Comparison of ENCODE assay signal across 32 cellular contexts in genomic region chr1:97308131-97308530, GRCh38.
DNase-seq lines count a peak whose midpoint lies in the region; ATAC-seq and TF ChIP-seq lines count a peak whose summit lies in the region.
"Had no signal": no experiment of that assay in that cellular context is flagged by ENCODE, and none has a peak within 500 bp of the region (broad histone marks: within the 10 kb centered on the region; RNA-seq: fewer than 3 reads in every experiment).

No MANE protein-coding gene starts in this region.

- H3K9ac ChIP-seq in adipocyte (ENCODE audit: low read length): no peak overlapping the region

- no peaks in the 10 kb centered on the region for H3K36me3 ChIP-seq in adipocyte (ENCODE audit: control insufficient read depth, insufficient read depth, low read length, severe bottlenecking)
- H3K36me3 ChIP-seq: ovary, upper lobe of left lung had no signal

- TF ChIP-seq CTCF in AG10803 (conservative IDR thresholded peaks at IDR 0.05; ENCODE audit: low read length): no peak
- no peak for TF ChIP-seq CTCF in fibroblast of pulmonary artery (IDR thresholded peaks at IDR 0.05; ENCODE audit: low read length, missing control alignments)

- H3K4me3 ChIP-seq in AG10803 (ENCODE audit: low read length) (no peak overlapping the region), adipocyte (ENCODE audit: low read length) (no peak overlapping the region), fibroblast of pulmonary artery (replicated peaks; ENCODE audit: low read depth, low read length) (no peak overlapping the region)
- H3K4me3 ChIP-seq: body of pancreas, ovary, upper lobe of left lung had no signal

- H3K9me3 ChIP-seq in adipocyte (ENCODE audit: control insufficient read depth, low read length): no peaks in the 10 kb centered on the region
- H3K9me3 ChIP-seq: body of pancreas, Caco-2, ovary, upper lobe of left lung had no signal

- peaks cover 6% of the 10 kb centered on the region for H3K4me1 ChIP-seq in adipocyte (ENCODE audit: control insufficient read depth, insufficient read depth, low read length)
- H3K4me1 ChIP-seq: body of pancreas, Caco-2, foreskin keratinocyte, upper lobe of left lung had no signal

- ATAC-seq in HG03135 (IDR thresholded peaks at IDR 0.05; ENCODE audit: unreplicated experiment): no peak
- ATAC-seq: activated T-cell treated with anti-CD3 and anti-CD28 coated beads, Interleukin-2, amount 50 U/mL, for 72 hours; body of pancreas; foreskin keratinocyte; left ventricle myocardium superior; PC-3 had no signal

- DNase-seq in AG10803 (ENCODE audit: low read depth): peak; percentile 68
- peak; percentile 21 for DNase-seq in GM04504 (ENCODE audit: low read depth)
- DNase-seq in adipocyte (ENCODE audit: low read depth): peak; percentile 31
- peak; percentile 16 for DNase-seq in fibroblast of pulmonary artery (ENCODE audit: low read depth)
- no peak for DNase-seq in NAMALWA (ENCODE audit: low spot score)
- no peak for DNase-seq in activated gamma-delta T cell treated with Interleukin-2 at 50 U/mL for 16 hours
- no peak for DNase-seq in DMS53 treated with DMSO at 0.1 percent for 48 hours (lab: John Stamatoyannopoulos, UW; ENCODE audit: unreplicated experiment)
- DNase-seq: ACHN; activated CD4-positive, alpha-beta memory T cell treated with anti-CD3 and anti-CD28 coated beads for 36 hours; activated CD4-positive, CD25-positive, alpha-beta regulatory T cell treated with anti-CD3 and anti-CD28 coated beads, Interleukin-2, amount 50 U/mL, for 72 hours; activated naive CD4-positive, alpha-beta T cell; activated T-cell treated with anti-CD3 and anti-CD28 coated beads, Interleukin-2, amount 50 U/mL, for 72 hours; body of pancreas; Caco-2; cerebellar nuclear complex; DND-41; foreskin keratinocyte; head of caudate nucleus; KBM-7; left ventricle myocardium superior; mesendoderm; MM.1S; NCI-H1930; NCI-H2227 treated with DMSO at 0.1 percent for 48 hours; NCI-H69; ovary; PC-3; SHP77; small intestine; stimulated activated naive CD4-positive, alpha-beta T cell; upper lobe of left lung had no signal

- H3K27me3 ChIP-seq in adipocyte (replicated peaks; ENCODE audit: control insufficient read depth, insufficient read depth, low read length): no peaks in the 10 kb centered on the region
- H3K27me3 ChIP-seq: body of pancreas, ovary, upper lobe of left lung had no signal

Comparison
In these comparisons a context has a peak if more than half of its experiments do, and no peak if none do; other contexts are left out.
1. DNase-seq: peak in AG10803 (single experiment), GM04504 (single experiment), adipocyte (single experiment) and fibroblast of pulmonary artery (single experiment); none in NAMALWA (single experiment), activated gamma-delta T cell treated with Interleukin-2 at 50 U/mL for 16 hours (single experiment) and DMS53 treated with DMSO at 0.1 percent for 48 hours (single experiment).